ENCODE assay signal across 37 cellular contexts in the genomic region with DNA sequence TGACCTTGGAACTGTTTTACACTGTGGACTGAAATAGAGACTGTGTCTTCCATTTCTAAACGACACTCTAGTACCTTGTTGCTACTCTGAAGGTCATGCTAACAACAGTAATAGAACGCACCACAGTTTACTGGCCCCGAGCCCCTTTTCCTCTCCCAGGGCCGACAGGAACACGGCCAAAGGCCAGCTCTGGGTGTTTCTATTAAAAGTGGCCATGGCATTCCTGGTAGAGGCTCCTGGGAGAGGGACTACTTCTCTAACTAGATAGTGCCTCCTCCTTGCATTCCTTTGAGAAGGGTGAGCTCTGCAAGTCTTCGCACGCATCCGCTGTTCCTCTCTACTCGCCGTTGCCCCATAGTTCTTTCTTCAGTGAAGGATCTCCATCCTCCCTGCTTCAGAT. TPM values are rescaled to one million over a fixed set of nuclear protein-coding genes. Genes with fewer than 3 reads are reported as not detected.
"Had no signal": no experiment of that assay in that cellular context is flagged by ENCODE, and none has a peak within 500 bp of the region (broad histone marks: within the 10 kb centered on the region; RNA-seq: fewer than 3 reads in every experiment).

No MANE protein-coding gene starts in this region.

- H3K4me3 ChIP-seq: cardiac muscle cell, MG63, Peyer's patch had no signal

- H3K36me3 ChIP-seq: brain microvascular endothelial cell, cardiac muscle cell, MG63, Peyer's patch, WERI-Rb-1 had no signal

- DNase-seq: activated CD4-positive, alpha-beta T cell treated with anti-CD3 and anti-CD28 coated beads, Interleukin-2, amount 10 ng/mL, durations not matched to agents 24 days and 14 days; activated CD4-positive, alpha-beta T cell treated with anti-CD3 and anti-CD28 coated beads, Interleukin-2, amount 50 U/mL, for 4 hours; activated CD4-positive, CD25-positive, alpha-beta regulatory T cell; activated CD8-positive, alpha-beta T cell treated with anti-CD3 and anti-CD28 coated beads for 36 hours; activated effector memory CD4-positive, alpha-beta T cell treated with anti-CD3 and anti-CD28 coated beads, Interleukin-2, amount 50 U/mL, for 16 hours; activated naive CD4-positive, alpha-beta T cell; activated naive CD4-positive, alpha-beta T cell treated with anti-CD3 and anti-CD28 coated beads, Interleukin-2, amount 50 U/mL, for 16 hours; activated naive CD8-positive, alpha-beta T cell treated with anti-CD3 and anti-CD28 coated beads for 36 hours; activated T-cell treated with anti-CD3 and anti-CD28 coated beads, Interleukin-2, amount 50 U/mL, for 1 hour; activated T-cell treated with anti-CD3 and anti-CD28 coated beads, Interleukin-2, amount 50 U/mL, for 72 hours; amniotic stem cell; aorta; brain microvascular endothelial cell; Kasumi-1; KG1; MG63; MV-4-11; NCI-H1092; NCI-H1436 treated with DMSO at 0.1 percent for 48 hours; NCI-H187; NCI-H2029 treated with DMSO at 0.1 percent for 48 hours; NCI-H2107; NCI-H2171; NCI-H510A; NCI-H526; NCI-H748 treated with DMSO at 0.1 percent for 48 hours; NK-92 treated with Interleukin-12 subunit alpha and Interleukin-12 subunit beta, amount 100 ng/mL, for 24 hours; PC-3; Peyer's patch; RPMI8226; SW 1271; T-helper 1 cell; T-helper 2 cell; T-helper 9 cell; WERI-Rb-1 had no signal

- H3K27ac ChIP-seq: brain microvascular endothelial cell, Peyer's patch, WERI-Rb-1 had no signal

- H3K4me1 ChIP-seq: Peyer's patch had no signal

- ATAC-seq: activated CD8-positive, alpha-beta T cell treated with anti-CD3 and anti-CD28 coated beads for 36 hours; activated T-cell treated with anti-CD3 and anti-CD28 coated beads, Interleukin-2, amount 50 U/mL, for 72 hours; activated T-helper 17 cell treated with anti-CD3 and anti-CD28 coated beads, Interleukin-2, amount 50 U/mL, for 72 hours; PC-3 had no signal

- H3K9me3 ChIP-seq: MG63, Peyer's patch had no signal

- H3K27me3 ChIP-seq: brain microvascular endothelial cell, cardiac muscle cell, MG63, Peyer's patch had no signal

RNA-seq across cellular contexts. Expression of a gene that starts 18.7 kb away (rescaled TPM):
- total RNA-seq: PC-3, Peyer's patch had no signal
